26 cellular contexts compared by ENCODE assay signal in genomic region chr10:47045331-47045861, GRCh38.
"Had no signal": no experiment of that assay in that cellular context is flagged by ENCODE, and none has a peak within 500 bp of the region (broad histone marks: within the 10 kb centered on the region; RNA-seq: fewer than 3 reads in every experiment).

No MANE protein-coding gene starts in this region.

- H3K27ac ChIP-seq: adrenal gland, ascending aorta, gastroesophageal sphincter, SK-N-MC, thyroid gland, upper lobe of left lung, WERI-Rb-1 had no signal

- H3K27ac Mint-ChIP-seq: activated naive CD8-positive, alpha-beta T cell; immature natural killer cell; stimulated activated effector memory CD8-positive, alpha-beta T cell treated with anti-CD3 and anti-CD28 coated beads, Interleukin-12 subunit alpha, Interleukin-12 subunit beta, amount 100 ng/mL, for 72 hours; stimulated activated naive CD8-positive, alpha-beta T cell treated with anti-CD3 and anti-CD28 coated beads, Interleukin-15, amount 100 ng/mL, for 72 hours had no signal

- FAIRE-seq: endothelial cell of umbilical vein, kidney had no signal

- H3K27me3 Mint-ChIP-seq: activated naive CD8-positive, alpha-beta T cell; naive thymus-derived CD4-positive, alpha-beta T cell; stimulated activated naive CD8-positive, alpha-beta T cell treated with anti-CD3 and anti-CD28 coated beads, Interleukin-15, amount 100 ng/mL, for 72 hours had no signal

- H3K4me3 ChIP-seq: adrenal gland, ascending aorta, gastroesophageal sphincter, SK-N-MC, skin epidermis, thyroid gland, upper lobe of left lung had no signal

- ATAC-seq: activated CD4-positive, CD25-positive, alpha-beta regulatory T cell treated with anti-CD3 and anti-CD28 coated beads, Interleukin-2, amount 50 U/mL, for 24 hours; gastroesophageal sphincter; left lobe of liver; naive thymus-derived CD4-positive, alpha-beta T cell; right cardiac atrium; stimulated activated effector memory CD8-positive, alpha-beta T cell treated with anti-CD3 and anti-CD28 coated beads, Interleukin-12 subunit alpha, Interleukin-12 subunit beta, amount 100 ng/mL, for 72 hours; stimulated activated naive CD8-positive, alpha-beta T cell treated with anti-CD3 and anti-CD28 coated beads, Interleukin-15, amount 100 ng/mL, for 72 hours had no signal

- DNase-seq: activated CD4-positive, alpha-beta T cell treated with anti-CD3 and anti-CD28 coated beads for 48 hours; activated CD4-positive, alpha-beta T cell treated with anti-CD3 and anti-CD28 coated beads, Interleukin-2, amount 50 U/mL, for 48 hours; activated CD8-positive, alpha-beta memory T cell treated with anti-CD3 and anti-CD28 coated beads for 24 hours; activated T-cell treated with anti-CD3 and anti-CD28 coated beads, Interleukin-2, amount 50 U/mL, for 1 hour; hippocampal formation; immature natural killer cell; kidney; midbrain; naive thymus-derived CD4-positive, alpha-beta T cell; right cardiac atrium; stimulated activated CD4-positive, alpha-beta T cell treated with anti-CD3 and anti-CD28 coated beads, Interleukin-4, amount 100 ng/mL, for 24 hours; stimulated activated naive CD8-positive, alpha-beta T cell treated with anti-CD3 and anti-CD28 coated beads, Interleukin-15, amount 100 ng/mL, for 72 hours; WERI-Rb-1 had no signal

- H3K27me3 ChIP-seq: adrenal gland, ascending aorta, gastroesophageal sphincter, thyroid gland, upper lobe of left lung had no signal

- H3K4me1 Mint-ChIP-seq: immature natural killer cell had no signal

- H3K9me3 Mint-ChIP-seq: immature natural killer cell; stimulated activated effector memory CD8-positive, alpha-beta T cell treated with anti-CD3 and anti-CD28 coated beads, Interleukin-12 subunit alpha, Interleukin-12 subunit beta, amount 100 ng/mL, for 72 hours; stimulated activated naive CD8-positive, alpha-beta T cell treated with anti-CD3 and anti-CD28 coated beads, Interleukin-15, amount 100 ng/mL, for 72 hours had no signal

- H3K9me3 ChIP-seq: adrenal gland, ascending aorta, gastroesophageal sphincter, thyroid gland, upper lobe of left lung had no signal

- H3K36me3 ChIP-seq: adrenal gland, ascending aorta, gastroesophageal sphincter, thyroid gland, upper lobe of left lung, WERI-Rb-1 had no signal

- H3K4me1 ChIP-seq: adrenal gland, thyroid gland had no signal

- H3K36me3 Mint-ChIP-seq: activated naive CD8-positive, alpha-beta T cell; brain; immature natural killer cell; naive thymus-derived CD4-positive, alpha-beta T cell; stimulated activated effector memory CD8-positive, alpha-beta T cell treated with anti-CD3 and anti-CD28 coated beads, Interleukin-12 subunit alpha, Interleukin-12 subunit beta, amount 100 ng/mL, for 72 hours had no signal

- H3K4me3 Mint-ChIP-seq: activated naive CD8-positive, alpha-beta T cell; brain; immature natural killer cell; naive thymus-derived CD4-positive, alpha-beta T cell; stimulated activated effector memory CD8-positive, alpha-beta T cell treated with anti-CD3 and anti-CD28 coated beads, Interleukin-12 subunit alpha, Interleukin-12 subunit beta, amount 100 ng/mL, for 72 hours; stimulated activated naive CD8-positive, alpha-beta T cell treated with anti-CD3 and anti-CD28 coated beads, Interleukin-15, amount 100 ng/mL, for 72 hours had no signal
